Comparison of ENCODE assay signal across 9 cellular contexts in genomic region chr7:19663816-19664531, GRCh38. TPM values are rescaled to one million over a fixed set of nuclear protein-coding genes. Genes with fewer than 3 reads are reported as not detected.
DNase-seq lines count a peak whose midpoint lies in the region; ATAC-seq and TF ChIP-seq lines count a peak whose summit lies in the region.
"Had no signal": no experiment of that assay in that cellular context is flagged by ENCODE, and none has a peak within 500 bp of the region (broad histone marks: within the 10 kb centered on the region; RNA-seq: fewer than 3 reads in every experiment).

No MANE protein-coding gene starts in this region.

- peak overlapping the region; percentile 72 for H3K27ac Mint-ChIP-seq in activated B cell treated with CpG ODN at 0.5 μM for 24 hours
- H3K27ac Mint-ChIP-seq in activated T-helper 1 cell treated with anti-CD3 and anti-CD28 coated beads, Interleukin-12 subunit alpha, Interleukin-12 subunit beta, Interleukin-2, Interleukin-4 antibody, amounts not matched to agents 30 ng/mL and 10 ng/mL and 1 ng/mL, durations not matched to agents 14 hours and 24 hours and 36 hours, result no peak overlapping the region

- no peaks in the 10 kb centered on the region for H3K9me3 Mint-ChIP-seq in activated B cell treated with CpG ODN at 0.5 μM for 24 hours
- no peaks in the 10 kb centered on the region for H3K9me3 Mint-ChIP-seq in activated T-helper 1 cell treated with anti-CD3 and anti-CD28 coated beads, Interleukin-12 subunit alpha, Interleukin-12 subunit beta, Interleukin-2, Interleukin-4 antibody, amounts not matched to agents 30 ng/mL and 10 ng/mL and 1 ng/mL, durations not matched to agents 14 hours and 24 hours and 36 hours

- CTCF ChIA-PET in activated B cell treated with CpG ODN at 0.5 μM for 24 hours (lab: Charles Lee), result interaction anchor here (1.1 kb wide), 1 partner anchor 1311 kb away, joined by 7 read pairs; no protein-coding TSS in a partner anchor

- no peak overlapping the region for H2AK5ac ChIP-seq in mesendoderm (ENCODE audit: low read length)

- POLR2A ChIA-PET in activated B cell treated with CpG ODN at 0.5 μM for 24 hours (lab: Charles Lee), result no interaction called here

- H3K23ac ChIP-seq in mesendoderm (ENCODE audit: low read length), result no peak overlapping the region

- H3K36me3 Mint-ChIP-seq in activated B cell treated with CpG ODN at 0.5 μM for 24 hours (ENCODE audit: low read depth), result no peaks in the 10 kb centered on the region
- no peaks in the 10 kb centered on the region for H3K36me3 Mint-ChIP-seq in activated T-helper 1 cell treated with anti-CD3 and anti-CD28 coated beads, Interleukin-12 subunit alpha, Interleukin-12 subunit beta, Interleukin-2, Interleukin-4 antibody, amounts not matched to agents 30 ng/mL and 10 ng/mL and 1 ng/mL, durations not matched to agents 14 hours and 24 hours and 36 hours (ENCODE audit: low read depth)

- H3K9ac ChIP-seq in mesendoderm (ENCODE audit: low read length), result no peak overlapping the region

- H3K18ac ChIP-seq in mesendoderm (ENCODE audit: low read length), result no peak overlapping the region

- no peak overlapping the region for H4K5ac ChIP-seq in mesendoderm (ENCODE audit: low read length)

- no peak overlapping the region for H3K4ac ChIP-seq in mesendoderm (ENCODE audit: low read depth, low read length)

- H3K27ac ChIP-seq in mesendoderm (ENCODE audit: low read depth, low read length), result no peak overlapping the region

- H3K79me2 ChIP-seq in mesendoderm (ENCODE audit: control insufficient read depth, insufficient read depth, low read length), result no peaks in the 10 kb centered on the region

- TF ChIP-seq CTCF in activated B cell treated with CpG ODN at 0.5 μM for 24 hours (IDR thresholded peaks at IDR 0.05), result no peak

- no peak overlapping the region for H2BK120ac ChIP-seq in mesendoderm (ENCODE audit: low read depth, low read length)

- no peaks in the 10 kb centered on the region for H3K27me3 Mint-ChIP-seq in activated B cell treated with CpG ODN at 0.5 μM for 24 hours
- H3K27me3 Mint-ChIP-seq in activated T-helper 1 cell treated with anti-CD3 and anti-CD28 coated beads, Interleukin-12 subunit alpha, Interleukin-12 subunit beta, Interleukin-2, Interleukin-4 antibody, amounts not matched to agents 30 ng/mL and 10 ng/mL and 1 ng/mL, durations not matched to agents 14 hours and 24 hours and 36 hours (ENCODE audit: insufficient read depth), result peaks cover 3% of the 10 kb centered on the region

- no peak for DNase-seq in activated B cell treated with CpG ODN at 0.5 μM for 24 hours
- DNase-seq in activated T-helper 1 cell treated with anti-CD3 and anti-CD28 coated beads, Interleukin-12 subunit alpha, Interleukin-12 subunit beta, Interleukin-2, Interleukin-4 antibody, amounts not matched to agents 30 ng/mL and 10 ng/mL and 1 ng/mL, durations not matched to agents 14 hours and 24 hours and 36 hours (ENCODE audit: low spot score), result no peak
- no peak for DNase-seq in AG08396 (ENCODE audit: low spot score)
- DNase-seq in mesendoderm, result no peak
- DNase-seq in posterior vena cava (ENCODE audit: low spot score), result no peak
- DNase-seq: activated CD4-positive, alpha-beta T cell treated with anti-CD3 and anti-CD28 coated beads, Interleukin-2, amount 50 U/mL, for 1 hour had no signal

- no peak overlapping the region for H4K8ac ChIP-seq in mesendoderm (ENCODE audit: low read depth, low read length)

- intact Hi-C loops in activated B cell treated with CpG ODN at 0.5 μM for 24 hours (cut with micrococcal nuclease), result loop anchor here (1.0 to 10.0 kb wide), 7 partner anchors 171 to 1895 kb away; partner anchors contain the start of genes HDAC9, ITGB8 and TWIST1
- intact Hi-C loops in activated T-helper 1 cell treated with anti-CD3 and anti-CD28 coated beads, Interleukin-12 subunit alpha, Interleukin-12 subunit beta, Interleukin-2, Interleukin-4 antibody, amounts not matched to agents 30 ng/mL and 10 ng/mL and 1 ng/mL, durations not matched to agents 14 hours and 24 hours and 36 hours (cut with micrococcal nuclease), result no loop called here
- intact Hi-C loops in posterior vena cava (cut with DNase I), result no loop called here

- H3K4me1 Mint-ChIP-seq in activated B cell treated with CpG ODN at 0.5 μM for 24 hours, result peaks cover 20% of the 10 kb centered on the region
- H3K4me1 Mint-ChIP-seq in activated T-helper 1 cell treated with anti-CD3 and anti-CD28 coated beads, Interleukin-12 subunit alpha, Interleukin-12 subunit beta, Interleukin-2, Interleukin-4 antibody, amounts not matched to agents 30 ng/mL and 10 ng/mL and 1 ng/mL, durations not matched to agents 14 hours and 24 hours and 36 hours (ENCODE audit: low read depth), result no peaks in the 10 kb centered on the region

- H3K4me1 ChIP-seq in mesendoderm (ENCODE audit: control insufficient read depth, low read depth, low read length), result no peaks in the 10 kb centered on the region

- H3K79me1 ChIP-seq in mesendoderm (ENCODE audit: low read length), result no peaks in the 10 kb centered on the region

- ATAC-seq in GM18508 (IDR thresholded peaks at IDR 0.05; ENCODE audit: insufficient read depth, unreplicated experiment) (peak; percentile 96), GM21619 (IDR thresholded peaks at IDR 0.05; ENCODE audit: unreplicated experiment) (peak; percentile 96), HG03571 (IDR thresholded peaks at IDR 0.05; ENCODE audit: unreplicated experiment) (peak; percentile 91), activated B cell treated with CpG ODN at 0.5 μM for 24 hours (ENCODE audit: low read depth) (peak; percentile 87)

- H3K36me3 ChIP-seq in mesendoderm (ENCODE audit: control insufficient read depth, insufficient read depth, low read length), result no peaks in the 10 kb centered on the region

- H3K56ac ChIP-seq in mesendoderm (ENCODE audit: low read length), result no peak overlapping the region

- no peak overlapping the region for H3K4me3 ChIP-seq in mesendoderm (ENCODE audit: low read length)

- no peak overlapping the region for H2BK15ac ChIP-seq in mesendoderm (replicated peaks; ENCODE audit: low read depth)

- H2BK5ac ChIP-seq in mesendoderm (ENCODE audit: low read length), result no peak overlapping the region

- H3K4me3 Mint-ChIP-seq in activated B cell treated with CpG ODN at 0.5 μM for 24 hours, result peak overlapping the region; percentile 24
- H3K4me3 Mint-ChIP-seq in activated T-helper 1 cell treated with anti-CD3 and anti-CD28 coated beads, Interleukin-12 subunit alpha, Interleukin-12 subunit beta, Interleukin-2, Interleukin-4 antibody, amounts not matched to agents 30 ng/mL and 10 ng/mL and 1 ng/mL, durations not matched to agents 14 hours and 24 hours and 36 hours, result no peak overlapping the region

- no CpG with 5 or more reads among the region's 4 CpGs for WGBS in mesendoderm (ENCODE audit: extremely low coverage, insufficient coverage, low lambda C conversion rate)

- no peaks in the 10 kb centered on the region for H3K27me3 ChIP-seq in mesendoderm (ENCODE audit: insufficient read depth, low read length, poor library complexity)

- H3K4me2 ChIP-seq in mesendoderm (ENCODE audit: low read length), result no peak overlapping the region

RNA-seq across cellular contexts. Expression of gene POLR1F, which starts 44.9 kb away (rescaled TPM):
- total RNA-seq in activated B cell treated with CpG ODN at 0.5 μM for 24 hours, result 19.9 and 20.0 TPM in 2 replicates
- 41.1 and 42.0 TPM in 2 replicates for total RNA-seq in activated T-helper 1 cell treated with anti-CD3 and anti-CD28 coated beads, Interleukin-12 subunit alpha, Interleukin-12 subunit beta, Interleukin-2, Interleukin-4 antibody, amounts not matched to agents 30 ng/mL and 10 ng/mL and 1 ng/mL, durations not matched to agents 14 hours and 24 hours and 36 hours
- 37.7 TPM for polyA plus RNA-seq in mesendoderm (2013, experiment 1 of 2)
- 40.0 TPM for polyA plus RNA-seq in mesendoderm (2013, experiment 2 of 2)
- 10 to 100 TPM; 15.9 TPM for total RNA-seq in posterior vena cava
